In the genomic region with DNA sequence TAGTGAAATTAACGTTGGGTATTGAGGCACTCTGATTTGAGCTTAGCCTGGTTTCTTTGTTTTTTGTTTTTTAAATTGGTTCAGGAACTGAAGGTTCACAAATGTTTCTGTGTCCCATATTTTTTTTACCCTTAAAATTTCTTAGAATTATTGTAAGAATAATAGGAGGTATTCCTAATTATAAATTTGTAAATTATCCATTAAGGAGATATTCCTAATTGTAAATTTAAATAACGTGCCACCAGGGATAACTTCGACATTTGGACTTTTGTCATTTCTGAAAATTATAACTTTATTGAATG, we compare ENCODE assay signal across 8 cellular contexts. TPM values are rescaled to one million over a fixed set of nuclear protein-coding genes. Genes with fewer than 3 reads are reported as not detected.
A peak's percentile ranks its signal among the peaks of the same experiment; 100 is the strongest.
DNase-seq lines count a peak whose midpoint lies in the region; ATAC-seq and TF ChIP-seq lines count a peak whose summit lies in the region.

No MANE protein-coding gene starts in this region.

- POLR2A ChIA-PET in PC-3 (lab: Charles Lee; ENCODE audit: unreplicated experiment) = no interaction called here

- no peak for DNase-seq in AG09309 (ENCODE audit: low read depth)
- no peak for DNase-seq in PC-3
- DNase-seq in epithelial cell of esophagus (ENCODE audit: low read depth) = no peak
- no peak for DNase-seq in NCI-H2107 treated with DMSO at 0.1 percent for 48 hours (lab: John Stamatoyannopoulos, UW; ENCODE audit: unreplicated experiment)
- DNase-seq in DMS 273 treated with DMSO at 0.1 percent for 48 hours (lab: John Stamatoyannopoulos, UW) = no peak
- DNase-seq in putamen (ENCODE audit: low spot score) = no peak

- H3K27me3 ChIP-seq in PC-3 (ENCODE audit: low read length) = no peaks in the 10 kb centered on the region
- H3K27me3 ChIP-seq in neural cell (ENCODE audit: insufficient read depth, low read depth, low read length) = peaks cover 29% of the 10 kb centered on the region

- ATAC-seq in PC-3 (no peak), GM21737 (IDR thresholded peaks at IDR 0.05; ENCODE audit: unreplicated experiment) (no peak)

- H3K36me3 ChIP-seq in PC-3 (ENCODE audit: low read depth, low read length) (no peaks in the 10 kb centered on the region), neural cell (ENCODE audit: insufficient read depth, low read length) (no peaks in the 10 kb centered on the region)

- peaks cover 19% of the 10 kb centered on the region; the same call in 1 of the 2 replicates for H3K4me1 ChIP-seq in PC-3 (ENCODE audit: insufficient read depth, low read length)

- H3F3A ChIP-seq in PC-3 (ENCODE audit: low read length, unreplicated experiment) (no peaks in the 10 kb centered on the region), neural cell (ENCODE audit: insufficient read depth, low read length, poor library complexity, severe bottlenecking) (no peaks in the 10 kb centered on the region)

- CTCF ChIA-PET in PC-3 (lab: Charles Lee) = no interaction called here

- no TSS peak for BruUV-seq in PC-3 (replicated peaks; lab: Mats Ljungman, UMichigan)

- intact Hi-C loops in PC-3 (cut with micrococcal nuclease) = loop anchor here (2.0 to 5.0 kb wide), 2 partner anchors 43 to 142 kb away; no protein-coding TSS in a partner anchor

- H4K20me1 ChIP-seq in PC-3 (ENCODE audit: low read length) = no peaks in the 10 kb centered on the region
- no peaks in the 10 kb centered on the region for H4K20me1 ChIP-seq in neural cell (ENCODE audit: insufficient read depth)

- no peak for TF ChIP-seq RAD21 in neural cell (conservative IDR thresholded peaks at IDR 0.05)

- H3K27ac ChIP-seq in PC-3 (ENCODE audit: low read length) (no peak overlapping the region), neural cell (ENCODE audit: low read length) (no peak overlapping the region)

- no peak for TF ChIP-seq EP300 in neural cell (conservative IDR thresholded peaks at IDR 0.05; ENCODE audit: poor library complexity, severe bottlenecking)

- H3K79me2 ChIP-seq in PC-3 (ENCODE audit: low read length) (peaks cover 60% of the 10 kb centered on the region), neural cell (replicated peaks; ENCODE audit: insufficient read depth, low read length) (peaks cover 23% of the 10 kb centered on the region)

- peak overlapping the region; percentile 86 for H3K4me2 ChIP-seq in PC-3 (ENCODE audit: low read length)
- peak overlapping the region; percentile 19 for H3K4me2 ChIP-seq in neural cell (ENCODE audit: low read length)

- H3K9ac ChIP-seq in PC-3 (ENCODE audit: low read length) (peak overlapping the region; percentile 72), neural cell (ENCODE audit: low read length) (no peak overlapping the region)

- peak overlapping the region; percentile 72; the same call in 1 of the 2 replicates for H2AFZ ChIP-seq in PC-3 (ENCODE audit: low read length)
- H2AFZ ChIP-seq in neural cell (ENCODE audit: low read depth, low read length) = no peak overlapping the region

- peak overlapping the region; percentile 65 for H3K4me3 ChIP-seq in AG09309 (ENCODE audit: control insufficient read depth, low read depth, low read length)
- H3K4me3 ChIP-seq in PC-3 (ENCODE audit: low read length) = peak overlapping the region; percentile 93
- H3K4me3 ChIP-seq in epithelial cell of esophagus (ENCODE audit: low read length) = peak overlapping the region; percentile 82
- peak overlapping the region; percentile 80 for H3K4me3 ChIP-seq in neural cell (ENCODE audit: low read length)

- H3K9me3 ChIP-seq in PC-3 (ENCODE audit: low read length) = no peaks in the 10 kb centered on the region
- no peaks in the 10 kb centered on the region for H3K9me3 ChIP-seq in neural cell (ENCODE audit: low read length)

- H3K9me2 ChIP-seq in PC-3 (replicated peaks; ENCODE audit: low read length) (no peaks in the 10 kb centered on the region), neural cell (ENCODE audit: insufficient read depth, low read length) (no peaks in the 10 kb centered on the region)

- TF ChIP-seq CTCF in AG09309 (IDR thresholded peaks at IDR 0.05; ENCODE audit: control insufficient read depth, insufficient read depth, low read depth, low read length, missing control alignments) (no peak), PC-3 (conservative IDR thresholded peaks at IDR 0.05; ENCODE audit: low read depth, low read length) (no peak), epithelial cell of esophagus (IDR thresholded peaks at IDR 0.05; ENCODE audit: insufficient read depth, low read depth, low read length, missing control alignments) (no peak), neural cell (IDR thresholded peaks at IDR 0.05; ENCODE audit: poor library complexity, severe bottlenecking) (no peak)

TF ChIP-seq in neural cell, 6 proteins besides CTCF, POLR2A, EP300 and RAD21:
- TF ChIP-seq POLR2AphosphoS5 (IDR thresholded peaks at IDR 0.05) = no peak
- TF ChIP-seq EZH2 (IDR thresholded peaks at IDR 0.05; ENCODE audit: borderline replicate concordance, insufficient read depth, low read length, poor library complexity, severe bottlenecking) = no peak
- no peak for TF ChIP-seq MXI1 (conservative IDR thresholded peaks at IDR 0.05; ENCODE audit: poor library complexity, severe bottlenecking)
- TF ChIP-seq SMC3 (conservative IDR thresholded peaks at IDR 0.05; ENCODE audit: poor library complexity) = no peak
- no peak for TF ChIP-seq TAF1 (IDR thresholded peaks at IDR 0.05; ENCODE audit: low read depth)
- TF ChIP-seq, protein P1, sequence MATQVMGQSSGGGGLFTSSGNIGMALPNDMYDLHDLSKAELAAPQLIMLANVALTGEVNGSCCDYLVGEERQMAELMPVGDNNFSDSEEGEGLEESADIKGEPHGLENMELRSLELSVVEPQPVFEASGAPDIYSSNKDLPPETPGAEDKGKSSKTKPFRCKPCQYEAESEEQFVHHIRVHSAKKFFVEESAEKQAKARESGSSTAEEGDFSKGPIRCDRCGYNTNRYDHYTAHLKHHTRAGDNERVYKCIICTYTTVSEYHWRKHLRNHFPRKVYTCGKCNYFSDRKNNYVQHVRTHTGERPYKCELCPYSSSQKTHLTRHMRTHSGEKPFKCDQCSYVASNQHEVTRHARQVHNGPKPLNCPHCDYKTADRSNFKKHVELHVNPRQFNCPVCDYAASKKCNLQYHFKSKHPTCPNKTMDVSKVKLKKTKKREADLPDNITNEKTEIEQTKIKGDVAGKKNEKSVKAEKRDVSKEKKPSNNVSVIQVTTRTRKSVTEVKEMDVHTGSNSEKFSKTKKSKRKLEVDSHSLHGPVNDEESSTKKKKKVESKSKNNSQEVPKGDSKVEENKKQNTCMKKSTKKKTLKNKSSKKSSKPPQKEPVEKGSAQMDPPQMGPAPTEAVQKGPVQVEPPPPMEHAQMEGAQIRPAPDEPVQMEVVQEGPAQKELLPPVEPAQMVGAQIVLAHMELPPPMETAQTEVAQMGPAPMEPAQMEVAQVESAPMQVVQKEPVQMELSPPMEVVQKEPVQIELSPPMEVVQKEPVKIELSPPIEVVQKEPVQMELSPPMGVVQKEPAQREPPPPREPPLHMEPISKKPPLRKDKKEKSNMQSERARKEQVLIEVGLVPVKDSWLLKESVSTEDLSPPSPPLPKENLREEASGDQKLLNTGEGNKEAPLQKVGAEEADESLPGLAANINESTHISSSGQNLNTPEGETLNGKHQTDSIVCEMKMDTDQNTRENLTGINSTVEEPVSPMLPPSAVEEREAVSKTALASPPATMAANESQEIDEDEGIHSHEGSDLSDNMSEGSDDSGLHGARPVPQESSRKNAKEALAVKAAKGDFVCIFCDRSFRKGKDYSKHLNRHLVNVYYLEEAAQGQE (IDR thresholded peaks at IDR 0.05; ENCODE audit: borderline replicate concordance) = no peak

RNA-seq across cellular contexts. Expression of a gene that starts 1.2 kb away (rescaled TPM):
- 15.8 and 40.2 TPM in 2 replicates for total RNA-seq in PC-3 (2014; rRNA removed)
- 3.9 and 5.7 TPM in 2 replicates for polyA plus RNA-seq in neural cell
- 15.0 and 16.6 TPM in 2 replicates for polyA minus RNA-seq in neural cell
